Comparison of ENCODE assay signal across 9 cellular contexts in genomic region chr2:42171396-42171971, GRCh38. TPM values are rescaled to one million over a fixed set of nuclear protein-coding genes. Genes with fewer than 3 reads are reported as not detected.
DNase-seq lines count a peak whose midpoint lies in the region; ATAC-seq and TF ChIP-seq lines count a peak whose summit lies in the region.
"Had no signal": no experiment of that assay in that cellular context is flagged by ENCODE, and none has a peak within 500 bp of the region (broad histone marks: within the 10 kb centered on the region; RNA-seq: fewer than 3 reads in every experiment).

No MANE protein-coding gene starts in this region.

- no peak overlapping the region for H3K9ac ChIP-seq in adipocyte (ENCODE audit: low read length)

- H3K4me1 ChIP-seq in adipocyte (ENCODE audit: control insufficient read depth, insufficient read depth, low read length) = peaks cover 26% of the 10 kb centered on the region
- H3K4me1 ChIP-seq in neutrophil (ENCODE audit: control insufficient read depth in 1 of 2, insufficient read depth in 1 of 2, low read depth in 1 of 2, low read length in 1 of 2) = peaks cover 35 to 48% of the 10 kb centered on the region in 2 experiments

- no peak for TF ChIP-seq CTCF in GM10266 (IDR thresholded peaks at IDR 0.05; ENCODE audit: control insufficient read depth, insufficient read depth, low read depth, missing control alignments)
- no peak for TF ChIP-seq CTCF in HFF-Myc (IDR thresholded peaks at IDR 0.05; ENCODE audit: low read depth, low read length, missing control alignments)
- TF ChIP-seq CTCF in neutrophil (IDR thresholded peaks at IDR 0.05) = no peak

- H3K9me3 ChIP-seq in adipocyte (ENCODE audit: control insufficient read depth, low read length) = no peaks in the 10 kb centered on the region
- no peaks in the 10 kb centered on the region for H3K9me3 ChIP-seq in neutrophil

- H3K4me3 ChIP-seq in HFF-Myc (replicated peaks; ENCODE audit: low read depth, low read length) (peak overlapping the region; percentile 86), adipocyte (ENCODE audit: low read length) (no peak overlapping the region), neutrophil (ENCODE audit: low read depth in 1 of 2, low read length in 1 of 2) (peak overlapping the region; percentile 82 to 90)

- no peaks in the 10 kb centered on the region for H3K36me3 ChIP-seq in adipocyte (ENCODE audit: control insufficient read depth, insufficient read depth, low read length, severe bottlenecking)
- H3K36me3 ChIP-seq in neutrophil = no peaks in the 10 kb centered on the region

- H3K27me3 ChIP-seq in adipocyte (replicated peaks; ENCODE audit: control insufficient read depth, insufficient read depth, low read length) (no peaks in the 10 kb centered on the region), neutrophil (peaks cover under 1% of the 10 kb centered on the region)

- ATAC-seq in esophagus mucosa = no peak

- DNase-seq in GM10266 (ENCODE audit: extremely low spot score) (peak; percentile 57), HFF-Myc (ENCODE audit: extremely low read depth, low read depth) (no peak), adipocyte (ENCODE audit: low read depth) (peak; percentile 77), C1 segment of cervical spinal cord (lab: John Stamatoyannopoulos, UW) (no peak), caudate nucleus (lab: John Stamatoyannopoulos, UW) (no peak)
- DNase-seq in NK-92 treated with Interleukin-12 subunit alpha and Interleukin-12 subunit beta, amount 100 ng/mL, for 24 hours (lab: John Stamatoyannopoulos, UW) = no peak
- DNase-seq: cortex of kidney had no signal

- H3K27ac ChIP-seq in neutrophil = peak overlapping the region; percentile 95
- H3K27ac ChIP-seq in caudate nucleus (ENCODE audit: low read depth, low read length) = no peak overlapping the region

RNA-seq across cellular contexts. Expression of gene EML4, which starts 2.3 kb away (rescaled TPM):
- total RNA-seq in esophagus mucosa = 28.5 TPM

Comparison
In these comparisons a context has a peak if more than half of its experiments do, and no peak if none do; other contexts are left out.
1. DNase-seq: peak in GM10266 (single experiment) and adipocyte (single experiment); none in HFF-Myc (single experiment), C1 segment of cervical spinal cord (0 of 14), caudate nucleus (0 of 61) and NK-92 treated with Interleukin-12 subunit alpha and Interleukin-12 subunit beta, amount 100 ng/mL, for 24 hours (single experiment).